Comparison of ENCODE assay signal across 35 cellular contexts in genomic region chr2:200415455-200415854, GRCh38.
"Had no signal": no experiment of that assay in that cellular context is flagged by ENCODE, and none has a peak within 500 bp of the region (broad histone marks: within the 10 kb centered on the region; RNA-seq: fewer than 3 reads in every experiment).

No MANE protein-coding gene starts in this region.

- H3K4me3 ChIP-seq: ascending aorta, breast epithelium, cardiac muscle cell, coronary artery, dorsolateral prefrontal cortex, gastrocnemius medialis, heart left ventricle had no signal

- H3K36me3 ChIP-seq: breast epithelium, cardiac muscle cell had no signal

- H3K27ac ChIP-seq: ascending aorta, breast epithelium, cardiac muscle cell, coronary artery, dorsolateral prefrontal cortex, foreskin keratinocyte, gastrocnemius medialis, heart left ventricle, WERI-Rb-1 had no signal

- H3K27me3 ChIP-seq: ascending aorta, breast epithelium, cardiac muscle cell, dorsolateral prefrontal cortex, foreskin keratinocyte, gastrocnemius medialis, heart left ventricle had no signal

- H3K9me3 Mint-ChIP-seq: activated CD4-positive, alpha-beta memory T cell treated with anti-CD3 and anti-CD28 coated beads for 36 hours; activated CD4-positive, alpha-beta T cell treated with anti-CD3 and anti-CD28 coated beads, Interleukin-2, amount 10 ng/mL, durations not matched to agents 24 days and 14 days; activated naive CD4-positive, alpha-beta T cell treated with anti-CD3 and anti-CD28 coated beads for 36 hours; activated naive CD4-positive, alpha-beta T cell treated with anti-CD3 and anti-CD28 coated beads, Interleukin-2, amount 50 U/mL, for 72 hours; activated naive CD8-positive, alpha-beta T cell treated with anti-CD3 and anti-CD28 coated beads, Interleukin-2, amount 10 ng/mL, durations not matched to agents 7 days and 5 days; activated T-helper 1 cell treated with anti-CD3 and anti-CD28 coated beads, Interleukin-12 subunit alpha, Interleukin-12 subunit beta, Interleukin-2, Interleukin-4 antibody, amounts not matched to agents 30 ng/mL and 10 ng/mL and 1 ng/mL, durations not matched to agents 14 hours and 24 hours and 36 hours; activated T-helper 2 cell treated with anti-CD3 and anti-CD28 coated beads, Interferon-gamma antibody, Interleukin-2, Interleukin-4, amounts not matched to agents 10 μg/mL and 5 μg/mL and 100 μg/mL, durations not matched to agents 14 hours and 24 hours and 36 hours; brain; central memory CD8-positive, alpha-beta T cell; dendritic cell treated with granulocyte-macrophage colony-stimulating factor and Interleukin-4, amounts not matched to agents 40 ng/mL and 50 ng/mL, for 4 days; endodermal cell; T-helper 2 cell treated with Interferon-gamma antibody and Interleukin-4, amounts not matched to agents 5 μg/mL and 100 μg/mL, for 36 hours had no signal

- H3K27ac Mint-ChIP-seq: activated CD4-positive, alpha-beta memory T cell treated with anti-CD3 and anti-CD28 coated beads for 36 hours; activated CD4-positive, alpha-beta T cell treated with anti-CD3 and anti-CD28 coated beads for 36 hours; activated CD4-positive, alpha-beta T cell treated with anti-CD3 and anti-CD28 coated beads, Interleukin-2, amount 10 ng/mL, durations not matched to agents 24 days and 14 days; activated CD8-positive, alpha-beta memory T cell treated with anti-CD3 and anti-CD28 coated beads, Interleukin-2, amount 10 ng/mL, durations not matched to agents 7 days and 5 days; activated CD8-positive, alpha-beta T cell treated with anti-CD3 and anti-CD28 coated beads, Interleukin-2, amount 10 ng/mL, durations not matched to agents 7 days and 5 days; activated naive CD4-positive, alpha-beta T cell treated with anti-CD3 and anti-CD28 coated beads for 36 hours; activated naive CD4-positive, alpha-beta T cell treated with anti-CD3 and anti-CD28 coated beads, Interleukin-2, amount 50 U/mL, for 72 hours; activated naive CD8-positive, alpha-beta T cell treated with anti-CD3 and anti-CD28 coated beads, Interleukin-2, amount 10 ng/mL, durations not matched to agents 7 days and 5 days; activated T-helper 1 cell treated with anti-CD3 and anti-CD28 coated beads, Interleukin-12 subunit alpha, Interleukin-12 subunit beta, Interleukin-2, Interleukin-4 antibody, amounts not matched to agents 30 ng/mL and 10 ng/mL and 1 ng/mL, durations not matched to agents 14 hours and 24 hours and 36 hours; activated T-helper 2 cell treated with anti-CD3 and anti-CD28 coated beads, Interferon-gamma antibody, Interleukin-2, Interleukin-4, amounts not matched to agents 10 μg/mL and 5 μg/mL and 100 μg/mL, durations not matched to agents 14 hours and 24 hours and 36 hours; dendritic cell treated with granulocyte-macrophage colony-stimulating factor and Interleukin-4, amounts not matched to agents 40 ng/mL and 50 ng/mL, for 4 days; endodermal cell; T-helper 17 cell; T-helper 2 cell treated with Interferon-gamma antibody and Interleukin-4, amounts not matched to agents 5 μg/mL and 100 μg/mL, for 36 hours had no signal

- ATAC-seq: activated CD4-positive, alpha-beta T cell treated with anti-CD3 and anti-CD28 coated beads for 36 hours; activated CD8-positive, alpha-beta memory T cell treated with anti-CD3 and anti-CD28 coated beads, Interleukin-2, amount 10 ng/mL, durations not matched to agents 7 days and 5 days; activated CD8-positive, alpha-beta T cell treated with anti-CD3 and anti-CD28 coated beads, Interleukin-2, amount 10 ng/mL, durations not matched to agents 7 days and 5 days; activated naive CD4-positive, alpha-beta T cell treated with anti-CD3 and anti-CD28 coated beads, Interleukin-2, amount 50 U/mL, for 72 hours; esophagus mucosa; foreskin keratinocyte; gastrocnemius medialis; heart left ventricle; T-helper 17 cell had no signal

- H3K9me3 ChIP-seq: ascending aorta, breast epithelium, gastrocnemius medialis, heart left ventricle had no signal

- H3K4me1 ChIP-seq: ascending aorta, breast epithelium had no signal

- H3K4me3 Mint-ChIP-seq: activated CD4-positive, alpha-beta memory T cell treated with anti-CD3 and anti-CD28 coated beads for 36 hours; activated CD4-positive, alpha-beta T cell treated with anti-CD3 and anti-CD28 coated beads for 36 hours; activated CD4-positive, alpha-beta T cell treated with anti-CD3 and anti-CD28 coated beads, Interleukin-2, amount 10 ng/mL, durations not matched to agents 24 days and 14 days; activated CD8-positive, alpha-beta memory T cell treated with anti-CD3 and anti-CD28 coated beads, Interleukin-2, amount 10 ng/mL, durations not matched to agents 7 days and 5 days; activated CD8-positive, alpha-beta T cell treated with anti-CD3 and anti-CD28 coated beads, Interleukin-2, amount 10 ng/mL, durations not matched to agents 7 days and 5 days; activated naive CD4-positive, alpha-beta T cell treated with anti-CD3 and anti-CD28 coated beads for 36 hours; activated naive CD8-positive, alpha-beta T cell treated with anti-CD3 and anti-CD28 coated beads, Interleukin-2, amount 10 ng/mL, durations not matched to agents 7 days and 5 days; activated T-helper 1 cell treated with anti-CD3 and anti-CD28 coated beads, Interleukin-12 subunit alpha, Interleukin-12 subunit beta, Interleukin-2, Interleukin-4 antibody, amounts not matched to agents 30 ng/mL and 10 ng/mL and 1 ng/mL, durations not matched to agents 14 hours and 24 hours and 36 hours; brain; central memory CD8-positive, alpha-beta T cell; dendritic cell treated with granulocyte-macrophage colony-stimulating factor and Interleukin-4, amounts not matched to agents 40 ng/mL and 50 ng/mL, for 4 days; endodermal cell; T-helper 17 cell; T-helper 2 cell treated with Interferon-gamma antibody and Interleukin-4, amounts not matched to agents 5 μg/mL and 100 μg/mL, for 36 hours had no signal

- DNase-seq: activated CD4-positive, alpha-beta memory T cell treated with anti-CD3 and anti-CD28 coated beads for 36 hours; activated CD4-positive, alpha-beta T cell treated with anti-CD3 and anti-CD28 coated beads for 36 hours; activated CD4-positive, alpha-beta T cell treated with anti-CD3 and anti-CD28 coated beads, Interleukin-2, amount 10 ng/mL, durations not matched to agents 24 days and 14 days; activated CD4-positive, CD25-positive, alpha-beta regulatory T cell; activated CD4-positive, CD25-positive, alpha-beta regulatory T cell treated with anti-CD3 and anti-CD28 coated beads, Interleukin-2, amount 50 U/mL, for 72 hours; activated CD8-positive, alpha-beta memory T cell treated with anti-CD3 and anti-CD28 coated beads, Interleukin-2, amount 10 ng/mL, durations not matched to agents 7 days and 5 days; activated CD8-positive, alpha-beta memory T cell treated with anti-CD3 and anti-CD28 coated beads, Interleukin-2, amount 50 U/mL, for 4 hours; activated CD8-positive, alpha-beta T cell treated with anti-CD3 and anti-CD28 coated beads, Interleukin-2, amount 10 ng/mL, durations not matched to agents 7 days and 5 days; activated effector memory CD4-positive, alpha-beta T cell treated with anti-CD3 and anti-CD28 coated beads, Interleukin-2, amount 50 U/mL, for 16 hours; activated naive CD4-positive, alpha-beta T cell treated with anti-CD3 and anti-CD28 coated beads for 36 hours; activated naive CD8-positive, alpha-beta T cell treated with anti-CD3 and anti-CD28 coated beads, Interleukin-2, amount 10 ng/mL, durations not matched to agents 7 days and 5 days; activated T-cell treated with anti-CD3 and anti-CD28 coated beads, Interleukin-2, amount 50 U/mL, for 1 hour; activated T-cell treated with anti-CD3 and anti-CD28 coated beads, Interleukin-2, amount 50 U/mL, for 48 hours; dorsolateral prefrontal cortex; effector memory CD4-positive, alpha-beta T cell; endodermal cell; foreskin keratinocyte; gastrocnemius medialis; glutamatergic neuron; heart left ventricle; T-helper 17 cell; T1000; WERI-Rb-1 had no signal

- H3K4me1 Mint-ChIP-seq: activated CD4-positive, alpha-beta T cell treated with anti-CD3 and anti-CD28 coated beads for 36 hours; central memory CD8-positive, alpha-beta T cell; T-helper 17 cell had no signal

- H3K27me3 Mint-ChIP-seq: activated CD4-positive, alpha-beta memory T cell treated with anti-CD3 and anti-CD28 coated beads for 36 hours; activated CD4-positive, alpha-beta T cell treated with anti-CD3 and anti-CD28 coated beads for 36 hours; activated CD4-positive, alpha-beta T cell treated with anti-CD3 and anti-CD28 coated beads, Interleukin-2, amount 10 ng/mL, durations not matched to agents 24 days and 14 days; activated CD8-positive, alpha-beta memory T cell treated with anti-CD3 and anti-CD28 coated beads, Interleukin-2, amount 10 ng/mL, durations not matched to agents 7 days and 5 days; activated naive CD8-positive, alpha-beta T cell treated with anti-CD3 and anti-CD28 coated beads, Interleukin-2, amount 10 ng/mL, durations not matched to agents 7 days and 5 days; brain; central memory CD8-positive, alpha-beta T cell; dendritic cell treated with granulocyte-macrophage colony-stimulating factor and Interleukin-4, amounts not matched to agents 40 ng/mL and 50 ng/mL, for 4 days; T-helper 17 cell had no signal
